In the genomic region with DNA sequence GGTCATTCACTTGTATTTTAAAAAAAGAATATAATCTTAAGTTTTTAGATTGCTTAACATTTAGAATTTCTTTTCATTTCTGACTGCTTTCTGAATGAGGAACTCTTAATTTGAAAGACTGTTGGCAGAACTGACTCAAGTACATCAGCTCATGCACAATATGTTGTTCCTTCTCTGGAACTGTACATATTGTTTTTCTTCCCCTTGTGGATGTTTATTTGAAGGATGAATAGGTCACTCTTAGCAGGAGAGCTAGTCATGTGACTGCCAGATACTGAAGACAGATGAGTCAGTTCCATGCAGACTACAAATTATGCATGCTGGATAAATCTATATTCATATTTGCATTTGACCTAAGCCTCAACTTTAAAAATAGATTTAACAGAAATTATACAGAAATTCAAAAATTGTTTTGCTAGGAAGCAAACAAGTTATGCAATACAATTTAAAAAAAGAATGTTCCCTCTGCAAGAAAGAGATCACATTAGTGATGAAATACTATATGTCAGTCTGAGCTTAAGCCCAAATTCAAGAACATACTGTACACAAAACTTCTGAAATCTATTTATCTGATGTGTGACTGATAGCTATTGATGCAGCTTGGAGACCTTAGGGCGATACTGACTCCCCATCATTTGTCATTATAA, we compare ENCODE assay signal across 8 cellular contexts.
DNase-seq lines count a peak whose midpoint lies in the region; ATAC-seq and TF ChIP-seq lines count a peak whose summit lies in the region.

No MANE protein-coding gene starts in this region.

- TF ChIP-seq POLR2A in body of pancreas (IDR thresholded peaks at IDR 0.05) = no peak

- H3K9me3 ChIP-seq in right atrium auricular region (no peaks in the 10 kb centered on the region), body of pancreas (no peaks in the 10 kb centered on the region)

- WGBS in body of pancreas, 2 donors = 19 to 30% methylated on average over 1 of the region's 1 CpG

- peaks cover 15% of the 10 kb centered on the region for H3K4me1 Mint-ChIP-seq in Calu3 (ENCODE audit: low read depth, unreplicated experiment)

- CTCF ChIA-PET in Calu3 (lab: Charles Lee) = interaction anchor here (1.3 kb wide), 1 partner anchor 8 kb away, joined by 3 read pairs; no protein-coding TSS in a partner anchor

- no TSS peak for BruUV-seq in Calu3 (replicated peaks; lab: Mats Ljungman, UMichigan)

- TF ChIP-seq CTCF in right atrium auricular region (IDR thresholded peaks at IDR 0.05) = no peak
- TF ChIP-seq CTCF in body of pancreas (IDR thresholded peaks at IDR 0.05) = no peak
- no peak for TF ChIP-seq CTCF in Calu3 (IDR thresholded peaks at IDR 0.05; ENCODE audit: unreplicated experiment)

- peak; percentile 86 for ATAC-seq in Right ventricle myocardium inferior
- peak; percentile 65 for ATAC-seq in body of pancreas
- no peak for ATAC-seq in HG02759 (IDR thresholded peaks at IDR 0.05; ENCODE audit: unreplicated experiment)

- intact Hi-C loops in Right ventricle myocardium inferior (cut with DNase I) = no loop called here
- intact Hi-C loops in body of pancreas (cut with DNase I) = no loop called here
- intact Hi-C loops in Calu3 (cut with micrococcal nuclease; ENCODE audit: unreplicated experiment) = no loop called here

- H3K27me3 ChIP-seq in right atrium auricular region (no peaks in the 10 kb centered on the region), body of pancreas (no peaks in the 10 kb centered on the region), layer of hippocampus (ENCODE audit: control insufficient read depth, insufficient read depth, low read length) (no peaks in the 10 kb centered on the region)

- H3K27ac ChIP-seq in right atrium auricular region (peak overlapping the region in 1 of 2 donors; percentile 26), body of pancreas (peak overlapping the region in 1 of 4 donors; percentile 54), layer of hippocampus (ENCODE audit: low read depth, low read length) (peak overlapping the region; percentile 30)

- no peak overlapping the region for H3K27ac Mint-ChIP-seq in Calu3 (ENCODE audit: unreplicated experiment)

- H3K4me3 ChIP-seq in right atrium auricular region (no peak overlapping the region), body of pancreas (no peak overlapping the region)

- H3K9me3 Mint-ChIP-seq in Calu3 (ENCODE audit: low read depth, unreplicated experiment) = no peaks in the 10 kb centered on the region

- H3K27me3 Mint-ChIP-seq in Calu3 (ENCODE audit: unreplicated experiment) = no peaks in the 10 kb centered on the region

- H3K4me1 ChIP-seq in right atrium auricular region (peaks cover 0 to 14% of the 10 kb centered on the region in 2 donors), body of pancreas (no peaks in the 10 kb centered on the region)

- H3K4me3 Mint-ChIP-seq in Calu3 (ENCODE audit: low read depth, unreplicated experiment) = no peak overlapping the region

- DNase-seq in Right ventricle myocardium inferior (ENCODE audit: missing footprints) (no peak), right atrium auricular region (ENCODE audit: low spot score) (no peak), body of pancreas (peak in 1 of 4 donors; percentile 12), Calu3 (no peak), retina (no peak), islet precursor cell (no peak)

- no peaks in the 10 kb centered on the region for H3K36me3 Mint-ChIP-seq in Calu3 (ENCODE audit: insufficient read depth, unreplicated experiment)

- H3K36me3 ChIP-seq in right atrium auricular region = no peaks in the 10 kb centered on the region
- no peaks in the 10 kb centered on the region for H3K36me3 ChIP-seq in body of pancreas (replicated peaks in 1 of 2; ENCODE audit: insufficient read depth in 1 of 2, low read depth in 2 of 2)
